1 cellular context compared by ENCODE assay signal in the genomic region with DNA sequence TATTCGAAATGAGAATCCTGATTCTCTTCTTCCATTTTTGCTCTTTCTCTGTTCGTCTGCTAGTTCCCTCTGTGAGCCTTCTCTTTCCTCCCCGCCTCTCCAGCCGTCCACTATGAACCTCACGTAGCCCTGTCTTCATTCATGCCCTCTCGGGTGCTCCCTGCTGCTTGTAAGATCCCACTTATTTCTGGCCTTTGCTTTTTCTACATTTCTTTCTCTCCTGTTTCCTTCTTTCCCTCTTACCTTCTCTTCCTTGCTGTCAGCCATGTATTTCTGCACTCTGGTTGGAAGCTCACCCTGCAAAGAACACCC.
TF ChIP-seq lines count a peak whose summit lies in the region.

No MANE protein-coding gene starts in this region.

TF ChIP-seq in endothelial cell of umbilical vein, 7 proteins besides CTCF, POLR2A, EP300 and RAD21 (continued from another document):
- TF ChIP-seq MYC (IDR thresholded peaks at IDR 0.05; ENCODE audit: low read depth, low read length): no peak
- no peak for TF ChIP-seq JUN (IDR thresholded peaks at IDR 0.05; ENCODE audit: borderline replicate concordance, insufficient read depth, insufficient read length, low read depth)
- no peak for TF ChIP-seq GATA2 (IDR thresholded peaks at IDR 0.05; ENCODE audit: insufficient read depth, insufficient read length, low read depth, low read length)
- no peak for TF ChIP-seq FOS (IDR thresholded peaks at IDR 0.05; ENCODE audit: borderline replicate concordance, insufficient read depth, low read length)
- no peak for TF ChIP-seq EZH2 (IDR thresholded peaks at IDR 0.05; ENCODE audit: borderline replicate concordance, low read depth, low read length, severe bottlenecking)
- TF ChIP-seq POLR2AphosphoS5 (IDR thresholded peaks at IDR 0.05; ENCODE audit: insufficient read depth, low read depth, low read length): no peak
